9 cellular contexts compared by ENCODE assay signal in genomic region chr15:75921732-75922703, GRCh38. TPM values are rescaled to one million over a fixed set of nuclear protein-coding genes. Genes with fewer than 3 reads are reported as not detected.
A peak's percentile ranks its signal among the peaks of the same experiment; 100 is the strongest.
DNase-seq lines count a peak whose midpoint lies in the region; ATAC-seq, FAIRE-seq and TF ChIP-seq lines count a peak whose summit lies in the region.
"Had no signal": no experiment of that assay in that cellular context is flagged by ENCODE, and none has a peak within 500 bp of the region (broad histone marks: within the 10 kb centered on the region; RNA-seq: fewer than 3 reads in every experiment).

No MANE protein-coding gene starts in this region.

- peak; percentile 69 for FAIRE-seq in D721Med (lab: Jason Lieb, UNC)

- no peaks in the 10 kb centered on the region for H3K9me3 ChIP-seq in WERI-Rb-1 (ENCODE audit: severe bottlenecking)
- H3K9me3 ChIP-seq: neutrophil had no signal

- no peak for DNase-seq in D721Med (ENCODE audit: insufficient read length, low spot score)
- DNase-seq in HT1080 (ENCODE audit: low read depth), result peak; percentile 64
- peak; percentile 63 for DNase-seq in WERI-Rb-1
- peak; percentile 90 for DNase-seq in iris pigment epithelial cell (ENCODE audit: low read depth)
- DNase-seq in medulla oblongata (ENCODE audit: extremely low spot score), result no peak
- no peak for DNase-seq in activated T-cell treated with anti-CD3 and anti-CD28 coated beads, Interleukin-2, amount 50 U/mL, for 48 hours

- no peak for ATAC-seq in GM18909 (IDR thresholded peaks at IDR 0.05; ENCODE audit: poor library complexity, unreplicated experiment)
- no peak for ATAC-seq in HG03469 (IDR thresholded peaks at IDR 0.05; ENCODE audit: unreplicated experiment)

- peaks cover 68% of the 10 kb centered on the region for H3K36me3 ChIP-seq in WERI-Rb-1

- H3K27me3 ChIP-seq in WERI-Rb-1 (ENCODE audit: insufficient read depth, low read depth, severe bottlenecking), result no peaks in the 10 kb centered on the region
- H3K27me3 ChIP-seq: neutrophil had no signal

- H3K4me3 ChIP-seq in WERI-Rb-1 (ENCODE audit: low read depth, low read length), result no peak overlapping the region

- H3K27ac ChIP-seq in WERI-Rb-1, result no peak overlapping the region
- H3K27ac ChIP-seq: neutrophil had no signal

- peak; percentile 47 for TF ChIP-seq CTCF in D721Med (IDR thresholded peaks at IDR 0.05; ENCODE audit: insufficient read depth, missing control alignments)
- peak; percentile 50 for TF ChIP-seq CTCF in WERI-Rb-1 (IDR thresholded peaks at IDR 0.05; ENCODE audit: low read depth, low read length)

RNA-seq across cellular contexts. Expression of gene FBXO22, which starts 18.3 kb away (rescaled TPM):
- 71.8 and 78.6 TPM in 2 replicates for total RNA-seq in HT1080 (2014; rRNA removed; shearing (Covaris generic))
- polyA plus RNA-seq in HT1080 (2015; cell fraction: cytosol; rRNA removed), result 58.9 and 61.0 TPM in 2 replicates
- polyA plus RNA-seq in HT1080 (2015; cell fraction: nucleus; rRNA removed), result 63.3 and 75.1 TPM in 2 replicates

Comparison
In these comparisons a context has a peak if more than half of its experiments do, and no peak if none do; other contexts are left out.
1. DNase-seq: peak in HT1080 (single experiment), WERI-Rb-1 (single experiment) and iris pigment epithelial cell (single experiment); none in D721Med (single experiment), medulla oblongata (single experiment) and activated T-cell treated with anti-CD3 and anti-CD28 coated beads, Interleukin-2, amount 50 U/mL, for 48 hours (0 of 2).